Comparison of ENCODE assay signal across 28 cellular contexts in the genomic region with DNA sequence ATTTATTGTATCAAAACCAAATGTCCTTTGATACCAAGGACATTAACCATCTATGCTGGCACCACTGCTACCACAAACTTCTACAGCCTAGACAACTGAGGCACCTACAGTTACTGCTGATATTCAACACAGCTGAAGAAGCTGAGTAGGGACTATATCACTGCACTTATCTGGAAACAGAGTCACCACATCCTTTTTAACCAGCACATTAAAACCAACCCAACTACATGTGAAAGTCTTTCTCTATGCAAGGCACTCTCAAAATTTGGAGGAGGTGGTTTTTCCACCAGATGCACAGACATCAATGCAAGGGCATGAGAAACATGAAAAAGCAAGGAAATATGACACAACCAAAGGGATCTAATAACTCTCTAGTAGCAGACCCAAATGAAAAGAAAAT.
"Had no signal": no experiment of that assay in that cellular context is flagged by ENCODE, and none has a peak within 500 bp of the region (broad histone marks: within the 10 kb centered on the region; RNA-seq: fewer than 3 reads in every experiment).

No MANE protein-coding gene starts in this region.

- H3K4me3 ChIP-seq: stomach, suprapubic skin, testis, thoracic aorta, thyroid gland, tibial artery, tibial nerve, transverse colon, upper lobe of left lung, upper lobe of right lung, uterus, vagina had no signal

- H3K9me3 Mint-ChIP-seq: type B pancreatic cell had no signal

- H3K4me1 Mint-ChIP-seq: stimulated activated memory B cell treated with anti-CD40 and anti-IgM and Interleukin-4, amounts not matched to agents 10 μg/mL and 1 μg/mL and 100 μg/mL, for 72 hours; stimulated activated naive B cell treated with anti-CD40 and anti-IgM and Interleukin-4, amounts not matched to agents 10 μg/mL and 1 μg/mL and 100 μg/mL, for 72 hours; stimulated activated naive CD8-positive, alpha-beta T cell treated with anti-CD3 and anti-CD28 coated beads, Interleukin-15, amount 100 ng/mL, for 72 hours had no signal

- H3K27me3 ChIP-seq: testis, thyroid gland, tibial artery, tibial nerve, transverse colon, upper lobe of left lung, upper lobe of right lung, uterus, vagina had no signal

- H3K9me3 ChIP-seq: testis, thyroid gland had no signal

- H3K27ac Mint-ChIP-seq: stimulated activated effector memory CD8-positive, alpha-beta T cell treated with anti-CD3 and anti-CD28 coated beads, Interleukin-12 subunit alpha, Interleukin-12 subunit beta, amount 100 ng/mL, for 72 hours; stimulated activated memory B cell treated with anti-CD40 and anti-IgM and Interleukin-4, amounts not matched to agents 10 μg/mL and 1 μg/mL and 100 μg/mL, for 72 hours; stimulated activated naive B cell treated with anti-CD40 and anti-IgM and Interleukin-4, amounts not matched to agents 10 μg/mL and 1 μg/mL and 100 μg/mL, for 72 hours; stimulated activated naive CD8-positive, alpha-beta T cell treated with anti-CD3 and anti-CD28 coated beads, Interleukin-15, amount 100 ng/mL, for 72 hours; stimulated activated naive CD8-positive, alpha-beta T cell treated with anti-CD3 and anti-CD28 coated beads, Interleukin-15, Interleukin-2, amounts not matched to agents 100 ng/mL and 50 ng/mL, for 24 hours; type B pancreatic cell had no signal

- H3K36me3 Mint-ChIP-seq: stimulated activated effector memory CD8-positive, alpha-beta T cell treated with anti-CD3 and anti-CD28 coated beads, Interleukin-12 subunit alpha, Interleukin-12 subunit beta, amount 100 ng/mL, for 72 hours; stimulated activated memory B cell treated with anti-CD40 and anti-IgM and Interleukin-4, amounts not matched to agents 10 μg/mL and 1 μg/mL and 100 μg/mL, for 72 hours; type B pancreatic cell had no signal

- H3K27ac ChIP-seq: stomach, suprapubic skin, testis, thoracic aorta, thyroid gland, tibial artery, tibial nerve, transverse colon, upper lobe of left lung, upper lobe of right lung, uterus, vagina had no signal

- ATAC-seq: stimulated activated effector memory CD8-positive, alpha-beta T cell treated with anti-CD3 and anti-CD28 coated beads, Interleukin-12 subunit alpha, Interleukin-12 subunit beta, amount 100 ng/mL, for 72 hours; stimulated activated memory B cell treated with anti-CD40 and anti-IgM and Interleukin-4, amounts not matched to agents 10 μg/mL and 1 μg/mL and 100 μg/mL, for 72 hours; stimulated activated naive B cell treated with anti-CD40 and anti-IgM and Interleukin-4, amounts not matched to agents 10 μg/mL and 1 μg/mL and 100 μg/mL, for 72 hours; stimulated activated naive CD8-positive, alpha-beta T cell treated with anti-CD3 and anti-CD28 coated beads, Interleukin-15, amount 100 ng/mL, for 72 hours; stimulated activated naive CD8-positive, alpha-beta T cell treated with anti-CD3 and anti-CD28 coated beads, Interleukin-15, Interleukin-2, amounts not matched to agents 100 U/mL and 50 U/mL, for 24 hours; upper lobe of right lung had no signal

- H3K36me3 ChIP-seq: stomach, suprapubic skin, thoracic aorta, thyroid gland, tibial artery, tibial nerve, transverse colon, upper lobe of left lung, upper lobe of right lung, uterus, vagina had no signal

- H3K4me1 ChIP-seq: stomach, suprapubic skin, testis, thyroid gland, tibial artery, tibial nerve, transverse colon, upper lobe of left lung, upper lobe of right lung, uterus, vagina had no signal

- H3K4me3 Mint-ChIP-seq: stimulated activated effector memory CD8-positive, alpha-beta T cell treated with anti-CD3 and anti-CD28 coated beads, Interleukin-12 subunit alpha, Interleukin-12 subunit beta, amount 100 ng/mL, for 72 hours; stimulated activated memory B cell treated with anti-CD40 and anti-IgM and Interleukin-4, amounts not matched to agents 10 μg/mL and 1 μg/mL and 100 μg/mL, for 72 hours; stimulated activated naive B cell treated with anti-CD40 and anti-IgM and Interleukin-4, amounts not matched to agents 10 μg/mL and 1 μg/mL and 100 μg/mL, for 72 hours; stimulated activated naive CD8-positive, alpha-beta T cell treated with anti-CD3 and anti-CD28 coated beads, Interleukin-15, amount 100 ng/mL, for 72 hours; stimulated activated naive CD8-positive, alpha-beta T cell treated with anti-CD3 and anti-CD28 coated beads, Interleukin-15, Interleukin-2, amounts not matched to agents 100 ng/mL and 50 ng/mL, for 24 hours; type B pancreatic cell had no signal

- H3K27me3 Mint-ChIP-seq: stimulated activated memory B cell treated with anti-CD40 and anti-IgM and Interleukin-4, amounts not matched to agents 10 μg/mL and 1 μg/mL and 100 μg/mL, for 72 hours had no signal

- DNase-seq: stimulated activated CD4-positive, alpha-beta T cell treated with anti-CD3 and anti-CD28 coated beads, Interleukin-2, amount 100 ng/mL, for 48 hours; stimulated activated CD4-positive, alpha-beta T cell treated with anti-CD3 and anti-CD28 coated beads, Interleukin-4, amount 100 ng/mL, for 1 hour; stimulated activated CD4-positive, alpha-beta T cell treated with anti-CD3 and anti-CD28 coated beads, Interleukin-4, amount 100 ng/mL, for 24 hours; stimulated activated CD4-positive, alpha-beta T cell treated with anti-CD3 and anti-CD28 coated beads, Interleukin-4, amount 100 ng/mL, for 4 hours; stimulated activated CD8-positive, alpha-beta memory T cell treated with anti-CD3 and anti-CD28 coated beads, Interleukin-4, amount 100 ng/mL, for 48 hours; stimulated activated naive B cell treated with anti-CD40 and anti-IgM and Interleukin-4, amounts not matched to agents 10 μg/mL and 1 μg/mL and 100 μg/mL, for 72 hours; stimulated activated naive CD4-positive, alpha-beta T cell; stimulated activated naive CD4-positive, alpha-beta T cell treated with Interleukin-2 at 50 U/mL for 16 hours; stimulated activated naive CD8-positive, alpha-beta T cell treated with anti-CD3 and anti-CD28 coated beads, Interleukin-15, amount 100 ng/mL, for 72 hours; stimulated activated naive CD8-positive, alpha-beta T cell treated with anti-CD3 and anti-CD28 coated beads, Interleukin-15, Interleukin-2, amounts not matched to agents 100 U/mL and 50 U/mL, for 24 hours; stomach; substantia nigra; testis; thyroid gland; tibial artery; transverse colon; trophoblast cell; upper lobe of left lung; upper lobe of right lung; uterus had no signal
